Comparison of ENCODE assay signal across 8 cellular contexts in genomic region chr5:79858097-79858723, GRCh38.
A peak's percentile ranks its signal among the peaks of the same experiment; 100 is the strongest.
DNase-seq lines count a peak whose midpoint lies in the region; ATAC-seq and TF ChIP-seq lines count a peak whose summit lies in the region.

No MANE protein-coding gene starts in this region.

- no peaks in the 10 kb centered on the region for H3K79me2 ChIP-seq in SK-N-SH (ENCODE audit: insufficient read depth)

- no peak for TF ChIP-seq EP300 in SK-N-SH (IDR thresholded peaks at IDR 0.05; ENCODE audit: borderline replicate concordance in 1 of 2, low read depth in 1 of 2, low read length in 1 of 2)

- TF ChIP-seq POLR2A in uterus (IDR thresholded peaks at IDR 0.05): no peak

- intact Hi-C loops in posterior vena cava (cut with DNase I) (no loop called here), uterus (cut with DNase I; ENCODE audit: low total_unique reads) (loop anchor here (10.0 kb wide), 2 partner anchors 227 to 243 kb away; partner anchors contain the start of gene TENT2)

- H4K20me1 ChIP-seq in SK-N-SH (ENCODE audit: insufficient read depth): no peaks in the 10 kb centered on the region

- H3K27ac Mint-ChIP-seq in activated naive CD4-positive, alpha-beta T cell treated with anti-CD3 and anti-CD28 coated beads, Interleukin-2, amount 50 U/mL, for 72 hours: no peak overlapping the region

- peak; percentile 48 to 51 for ATAC-seq in activated naive CD4-positive, alpha-beta T cell treated with anti-CD3 and anti-CD28 coated beads, Interleukin-2, amount 50 U/mL, for 72 hours
- ATAC-seq in HG02973 (IDR thresholded peaks at IDR 0.05; ENCODE audit: unreplicated experiment): no peak

- 35% methylated on average over 6 of the region's 6 CpGs for WGBS in SK-N-SH (ENCODE audit: low lambda C conversion rate)

- H3K9me3 Mint-ChIP-seq in activated naive CD4-positive, alpha-beta T cell treated with anti-CD3 and anti-CD28 coated beads, Interleukin-2, amount 50 U/mL, for 72 hours: no peaks in the 10 kb centered on the region

- H3K9ac ChIP-seq in SK-N-SH: no peak overlapping the region

- POLR2A ChIA-PET in SK-N-SH (lab: Yijun Ruan, JAX): no interaction called here

- H3K4me3 ChIP-seq in SK-N-SH (ENCODE audit: low read depth in 2 of 2, low read length in 1 of 2) (peak overlapping the region in 1 of 2 experiments; percentile 19; a peak in 1 of 4 replicates), cardiac muscle cell (no peak overlapping the region), uterus (no peak overlapping the region)

- no peaks in the 10 kb centered on the region for H3F3A ChIP-seq in SK-N-SH (replicated peaks; ENCODE audit: insufficient read depth)

- no peaks in the 10 kb centered on the region for H3K9me3 ChIP-seq in SK-N-SH
- H3K9me3 ChIP-seq in cardiac muscle cell (ENCODE audit: low read depth): no peaks in the 10 kb centered on the region
- no peaks in the 10 kb centered on the region for H3K9me3 ChIP-seq in uterus

- H3K27ac ChIP-seq in SK-N-SH (ENCODE audit: low read depth in 2 of 2, low read length in 1 of 2) (no peak overlapping the region), cardiac muscle cell (no peak overlapping the region), uterus (no peak overlapping the region)

- peak; percentile 71 for DNase-seq in Daoy (ENCODE audit: low read depth)
- peak; percentile 15 for DNase-seq in HuH-7.5 (ENCODE audit: low spot score)
- DNase-seq in SK-N-SH: peak; percentile 47
- DNase-seq in activated naive CD4-positive, alpha-beta T cell treated with anti-CD3 and anti-CD28 coated beads, Interleukin-2, amount 50 U/mL, for 72 hours (ENCODE audit: low spot score in 2 of 2): peak; percentile 63 to 86
- DNase-seq in cardiac muscle cell (ENCODE audit: low read depth in 1 of 2, low spot score in 1 of 2): peak; percentile 68 to 69
- DNase-seq in posterior vena cava (ENCODE audit: low spot score): peak; percentile 89
- DNase-seq in uterus: peak; percentile 78 to 80

- H3K36me3 Mint-ChIP-seq in activated naive CD4-positive, alpha-beta T cell treated with anti-CD3 and anti-CD28 coated beads, Interleukin-2, amount 50 U/mL, for 72 hours: no peaks in the 10 kb centered on the region

- no peaks in the 10 kb centered on the region for H3K36me3 ChIP-seq in SK-N-SH (replicated peaks in 1 of 2; ENCODE audit: control insufficient read depth in 1 of 2, insufficient read depth in 2 of 2, low read length in 1 of 2)
- no peaks in the 10 kb centered on the region for H3K36me3 ChIP-seq in cardiac muscle cell
- no peaks in the 10 kb centered on the region for H3K36me3 ChIP-seq in uterus

- H3K4me1 ChIP-seq in SK-N-SH (ENCODE audit: control insufficient read depth in 1 of 2, insufficient read depth in 2 of 2, low read depth in 1 of 2, low read length in 1 of 2): no peaks in the 10 kb centered on the region
- H3K4me1 ChIP-seq in cardiac muscle cell (ENCODE audit: low read depth): peaks cover 6% of the 10 kb centered on the region
- H3K4me1 ChIP-seq in uterus: no peaks in the 10 kb centered on the region

- H3K4me2 ChIP-seq in SK-N-SH: no peak overlapping the region

- no peak overlapping the region for H2AFZ ChIP-seq in SK-N-SH (ENCODE audit: low read depth)

- peak; percentile 87 for TF ChIP-seq RAD21 in SK-N-SH (IDR thresholded peaks at IDR 0.05; ENCODE audit: low read length)

- TF ChIP-seq CTCF in SK-N-SH (IDR thresholded peaks at IDR 0.05) (peak; percentile 98), cardiac muscle cell (IDR thresholded peaks at IDR 0.05; ENCODE audit: low read depth, low read length) (peak; percentile 97), uterus (IDR thresholded peaks at IDR 0.05) (peak; percentile 82 to 91 (median 89))

- CTCF ChIA-PET in SK-N-SH (lab: Yijun Ruan, JAX): interaction anchor here (0.5 to 3.3 kb wide), 45 partner anchors 8 to 838 kb away, joined by 3 to 21 read pairs (median 4); partner anchors contain the start of gene CMYA5

- no peaks in the 10 kb centered on the region; the same call in 1 of the 2 replicates for H3K27me3 ChIP-seq in SK-N-SH (ENCODE audit: insufficient read depth)
- no peaks in the 10 kb centered on the region for H3K27me3 ChIP-seq in cardiac muscle cell
- no peaks in the 10 kb centered on the region for H3K27me3 ChIP-seq in uterus

- H3K9me2 ChIP-seq in SK-N-SH: no peaks in the 10 kb centered on the region

TF ChIP-seq in SK-N-SH, 30 proteins besides CTCF, POLR2A, EP300 and RAD21:
- TF ChIP-seq SMC3 (IDR thresholded peaks at IDR 0.05; ENCODE audit: low read depth, low read length) (peak; percentile 81), IRF3 (IDR thresholded peaks at IDR 0.05; ENCODE audit: low read depth, low read length) (no peak), FOSL2 (IDR thresholded peaks at IDR 0.05; ENCODE audit: borderline replicate concordance, low read depth) (no peak)

Comparison
In these comparisons a context has a peak if more than half of its experiments do, and no peak if none do; other contexts are left out.
1. DNase-seq: peak in every context shown above with its lines; median percentile 89 in posterior vena cava; 79 in uterus; 74 in activated naive CD4-positive, alpha-beta T cell treated with anti-CD3 and anti-CD28 coated beads, Interleukin-2, amount 50 U/mL, for 72 hours; 71 in Daoy; 68 in cardiac muscle cell; 47 in SK-N-SH; 15 in HuH-7.5.